ENCODE assay signal across 13 cellular contexts in the genomic region with DNA sequence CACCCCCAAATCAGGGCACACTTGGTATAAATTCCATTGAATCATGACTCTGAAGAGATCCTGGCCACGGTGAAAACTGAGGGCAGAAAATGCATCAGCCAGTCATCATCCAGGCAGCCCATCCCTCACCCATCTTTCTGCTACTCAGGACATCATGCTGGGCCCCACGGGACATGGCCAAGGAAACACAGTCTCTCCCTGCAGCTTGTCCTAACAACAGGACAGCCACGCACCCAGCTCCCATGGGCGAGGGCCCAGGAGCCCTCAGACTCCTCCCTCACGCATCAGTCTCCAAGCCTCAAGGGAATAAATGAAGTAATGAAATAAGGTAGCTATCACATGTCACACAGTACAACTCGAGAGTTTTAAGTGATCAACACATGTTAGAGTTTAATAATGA. TPM values are rescaled to one million over a fixed set of nuclear protein-coding genes. Genes with fewer than 3 reads are reported as not detected.
A peak's percentile ranks its signal among the peaks of the same experiment; 100 is the strongest.
DNase-seq lines count a peak whose midpoint lies in the region; ATAC-seq and TF ChIP-seq lines count a peak whose summit lies in the region.
"Had no signal": no experiment of that assay in that cellular context is flagged by ENCODE, and none has a peak within 500 bp of the region (broad histone marks: within the 10 kb centered on the region; RNA-seq: fewer than 3 reads in every experiment).

No MANE protein-coding gene starts in this region.

- H3K4me1 ChIP-seq in Karpas-422 (ENCODE audit: low read length) = peaks cover 53% of the 10 kb centered on the region
- peaks cover 0 to 5% of the 10 kb centered on the region in 2 donors for H3K4me1 ChIP-seq in gastrocnemius medialis

- H3K27ac ChIP-seq in Karpas-422 (ENCODE audit: low read length) = peak overlapping the region; percentile 91
- H3K27ac ChIP-seq in gastrocnemius medialis = peak overlapping the region in 3 of 4 donors; percentile 16 to 32 (median 18)

- peaks cover 20% of the 10 kb centered on the region for H3K4me1 Mint-ChIP-seq in central memory CD8-positive, alpha-beta T cell

- no peak overlapping the region for H2AFZ ChIP-seq in Karpas-422 (ENCODE audit: low read length)

- H3K4me3 ChIP-seq in Karpas-422 (ENCODE audit: low read length) (peak overlapping the region; percentile 47), gastrocnemius medialis (no peak overlapping the region)

- no peaks in the 10 kb centered on the region for H4K20me1 ChIP-seq in Karpas-422 (ENCODE audit: insufficient read depth, low read depth, low read length)

- H3K4me2 ChIP-seq in Karpas-422 (ENCODE audit: low read depth, low read length, poor library complexity, severe bottlenecking) = peak overlapping the region; percentile 88

- peak overlapping the region; percentile 89 for H3K27ac Mint-ChIP-seq in central memory CD8-positive, alpha-beta T cell (ENCODE audit: low read depth)

- H3K9me2 ChIP-seq in Karpas-422 (replicated peaks; ENCODE audit: insufficient read depth, low read length) = no peaks in the 10 kb centered on the region

- H3K9ac ChIP-seq in Karpas-422 (ENCODE audit: low read length) = peak overlapping the region; percentile 59

- no peaks in the 10 kb centered on the region for H3K9me3 ChIP-seq in Karpas-422 (ENCODE audit: low read length)
- no peaks in the 10 kb centered on the region for H3K9me3 ChIP-seq in gastrocnemius medialis

- intact Hi-C loops in gastrocnemius medialis (cut with DNase I; ENCODE audit: low total_unique reads) = loop anchor here (2.0 to 5.0 kb wide), 2 partner anchors 67 to 117 kb away; no protein-coding TSS in a partner anchor

- H3K4me3 Mint-ChIP-seq in central memory CD8-positive, alpha-beta T cell = no peak overlapping the region

- no peaks in the 10 kb centered on the region for H3K9me3 Mint-ChIP-seq in central memory CD8-positive, alpha-beta T cell

- TF ChIP-seq POLR2A in gastrocnemius medialis (IDR thresholded peaks at IDR 0.05) = no peak

- no peaks in the 10 kb centered on the region for H3K79me2 ChIP-seq in Karpas-422 (ENCODE audit: low read length)

- ATAC-seq in central memory CD8-positive, alpha-beta T cell (replicated peaks; ENCODE audit: extremely low read depth, poor library complexity, severe bottlenecking) = no peak
- ATAC-seq in gastrocnemius medialis = no peak
- ATAC-seq: left colon had no signal

- no peak for TF ChIP-seq CTCF in gastrocnemius medialis (IDR thresholded peaks at IDR 0.05 in 4 of 5, conservative IDR thresholded peaks at IDR 0.05 in 1 of 5)

- in situ Hi-C loops in gastrocnemius medialis (cut with MboI; ENCODE audit: low sequenced_read_pairs in 4 of 4) = loop anchor here in 2 of 4 donors (5.0 kb wide), 1 partner anchor 63 kb away; no protein-coding TSS in a partner anchor

- no peaks in the 10 kb centered on the region for H3K27me3 Mint-ChIP-seq in central memory CD8-positive, alpha-beta T cell

- peaks cover 23% of the 10 kb centered on the region for H3K36me3 Mint-ChIP-seq in central memory CD8-positive, alpha-beta T cell (ENCODE audit: insufficient read depth)

- H3K36me3 ChIP-seq in Karpas-422 (ENCODE audit: insufficient read depth, low read length) (no peaks in the 10 kb centered on the region), gastrocnemius medialis (no peaks in the 10 kb centered on the region)

- no peaks in the 10 kb centered on the region for H3K27me3 ChIP-seq in Karpas-422 (ENCODE audit: low read length)
- no peaks in the 10 kb centered on the region for H3K27me3 ChIP-seq in gastrocnemius medialis

- DNase-seq in activated effector memory CD4-positive, alpha-beta T cell treated with anti-CD3 and anti-CD28 coated beads, Interleukin-2, amount 50 U/mL, for 16 hours = peak; percentile 62
- no peak for DNase-seq in activated effector memory CD4-positive, alpha-beta T cell treated with Interleukin-2 at 50 U/mL for 16 hours
- DNase-seq in Karpas-422 (peak; percentile 55), gastrocnemius medialis (no peak), GM03348 (ENCODE audit: low spot score) (no peak), NCI-H345 treated with DMSO at 0.1 percent for 48 hours (lab: John Stamatoyannopoulos, UW; ENCODE audit: unreplicated experiment) (no peak), NCI-H2196 (lab: John Stamatoyannopoulos, UW; ENCODE audit: unreplicated experiment) (no peak)
- peak in 1 of 2 donors; percentile 11 for DNase-seq in central memory CD8-positive, alpha-beta T cell (ENCODE audit: low spot score in 2 of 2)
- DNase-seq: effector memory CD4-positive, alpha-beta T cell; GF-D8; Kasumi-1; left colon; NCI-H1930 had no signal

RNA-seq across cellular contexts. Expression of a gene that starts 37.8 kb away (rescaled TPM):
- total RNA-seq in Karpas-422 (2014; rRNA removed; shearing (Covaris generic); ENCODE audit: low replicate concordance) = 24.4 and 57.3 TPM in 2 replicates
- 10 to 100 TPM; 17.3 to 24.2 (median 20.1) TPM for total RNA-seq in gastrocnemius medialis

Comparison
In these comparisons a context has a peak if more than half of its experiments do, and no peak if none do; other contexts are left out.
1. DNase-seq: peak in activated effector memory CD4-positive, alpha-beta T cell treated with anti-CD3 and anti-CD28 coated beads, Interleukin-2, amount 50 U/mL, for 16 hours (single experiment) and Karpas-422 (single experiment); none in activated effector memory CD4-positive, alpha-beta T cell treated with Interleukin-2 at 50 U/mL for 16 hours (single experiment), gastrocnemius medialis (0 of 2), GM03348 (single experiment), NCI-H345 treated with DMSO at 0.1 percent for 48 hours (single experiment) and NCI-H2196 (single experiment).